Comparison of ENCODE assay signal across 8 cellular contexts in the genomic region with DNA sequence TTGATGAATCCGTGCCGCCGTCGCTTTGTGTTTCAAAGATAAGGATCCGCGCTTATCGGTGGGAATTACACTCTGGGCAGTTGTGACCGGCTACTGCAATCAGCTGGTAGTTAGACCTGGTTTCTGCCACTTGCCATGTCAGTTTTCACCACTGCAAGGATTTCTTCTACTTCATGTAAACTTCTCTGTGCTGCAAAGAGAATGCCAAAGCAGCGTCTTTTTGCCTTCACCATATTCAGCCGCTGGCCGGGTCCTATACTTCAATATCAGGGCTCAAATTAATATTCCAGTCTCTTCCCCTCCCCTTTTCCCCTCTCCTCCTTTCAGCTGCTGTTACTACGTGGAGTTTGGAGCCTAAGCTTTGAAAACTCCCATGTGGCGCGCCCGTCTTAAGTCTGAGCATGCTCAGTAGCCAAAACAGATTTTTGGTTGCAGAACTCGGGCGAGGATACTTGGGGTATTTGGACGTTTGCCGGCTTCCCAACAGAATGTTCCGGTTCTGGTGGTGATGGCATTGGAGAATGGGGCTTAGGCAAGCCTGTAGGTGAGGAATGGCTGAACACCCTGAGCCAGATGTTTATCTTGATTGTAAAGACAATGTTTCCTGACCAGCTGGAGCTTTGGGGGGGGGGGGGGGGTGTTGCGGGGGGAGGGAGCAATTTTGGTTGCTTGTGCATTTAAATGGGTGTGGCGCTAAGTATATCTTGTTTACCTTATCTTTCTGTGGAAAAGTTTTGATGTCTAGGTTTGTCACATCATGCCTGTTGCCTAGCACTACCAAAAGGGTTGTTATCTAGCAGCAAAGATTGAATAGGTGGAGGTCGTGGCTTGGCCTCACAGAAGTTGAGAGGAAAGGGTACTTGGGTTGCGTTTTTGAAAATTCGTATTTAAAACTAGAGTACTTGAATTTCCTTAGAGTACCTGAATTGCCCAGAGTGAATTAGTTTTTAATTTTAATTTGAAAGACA. TPM values are rescaled to one million over a fixed set of nuclear protein-coding genes. Genes with fewer than 3 reads are reported as not detected.
DNase-seq lines count a peak whose midpoint lies in the region; ATAC-seq and TF ChIP-seq lines count a peak whose summit lies in the region.

No MANE protein-coding gene starts in this region.

- H3K27ac ChIP-seq in skeletal muscle tissue (ENCODE audit: low read depth, low read length) = peak overlapping the region; percentile 94

- ATAC-seq in HG03342 (IDR thresholded peaks at IDR 0.05; ENCODE audit: unreplicated experiment) = peak; percentile 21

- TF ChIP-seq CTCF in GM12875 (IDR thresholded peaks at IDR 0.05; ENCODE audit: borderline replicate concordance, insufficient read depth, low read depth, low read length) = no peak

- no peaks in the 10 kb centered on the region for H3K27me3 ChIP-seq in skeletal muscle tissue (ENCODE audit: control insufficient read depth in 3 of 3, insufficient read depth in 3 of 3, low read length in 3 of 3)

- DNase-seq in AG08395 (ENCODE audit: low spot score) = peak; percentile 54
- peak; percentile 54 for DNase-seq in RPMI7951 (ENCODE audit: low read depth)
- DNase-seq in central memory CD4-positive, alpha-beta T cell = peak; percentile 6
- peak; percentile 42 for DNase-seq in inferior parietal cortex (ENCODE audit: extremely low spot score)
- no peak for DNase-seq in KG1 (lab: John Stamatoyannopoulos, UW)

- peaks cover 25 to 36% (median 27%) of the 10 kb centered on the region in 3 donors for H3K4me1 ChIP-seq in skeletal muscle tissue (ENCODE audit: control insufficient read depth in 3 of 3, insufficient read depth in 3 of 3, low read length in 3 of 3)

- H3K4me3 ChIP-seq in GM12875 (ENCODE audit: low read depth, low read length) (peak overlapping the region; percentile 91), skeletal muscle tissue (ENCODE audit: low read length in 3 of 3) (peak overlapping the region; percentile 85 to 93 (median 91))

- H3K9me3 ChIP-seq in skeletal muscle tissue (ENCODE audit: control insufficient read depth in 3 of 3, low read length in 3 of 3) = no peaks in the 10 kb centered on the region

- peak overlapping the region; percentile 94 to 97 (median 97) for H3K9ac ChIP-seq in skeletal muscle tissue (ENCODE audit: low read depth in 1 of 3, low read length in 3 of 3)

- H3K36me3 ChIP-seq in skeletal muscle tissue (ENCODE audit: control insufficient read depth in 3 of 3, insufficient read depth in 3 of 3, low read length in 3 of 3) = no peaks in the 10 kb centered on the region

RNA-seq across cellular contexts. Expression of a gene that starts 1.1 kb away (rescaled TPM):
- 34.4 and 41.8 TPM in 2 replicates for total RNA-seq in RPMI7951 (2014; rRNA removed; shearing (Covaris generic))
- 48.5 TPM for total RNA-seq in skeletal muscle tissue

RNA-seq across cellular contexts. Expression of a gene that starts 59.3 kb away (rescaled TPM):
- not detected in 2 replicates for total RNA-seq in RPMI7951 (2014; rRNA removed; shearing (Covaris generic))
- total RNA-seq in skeletal muscle tissue = under 0.01 TPM
